In the genomic region with DNA sequence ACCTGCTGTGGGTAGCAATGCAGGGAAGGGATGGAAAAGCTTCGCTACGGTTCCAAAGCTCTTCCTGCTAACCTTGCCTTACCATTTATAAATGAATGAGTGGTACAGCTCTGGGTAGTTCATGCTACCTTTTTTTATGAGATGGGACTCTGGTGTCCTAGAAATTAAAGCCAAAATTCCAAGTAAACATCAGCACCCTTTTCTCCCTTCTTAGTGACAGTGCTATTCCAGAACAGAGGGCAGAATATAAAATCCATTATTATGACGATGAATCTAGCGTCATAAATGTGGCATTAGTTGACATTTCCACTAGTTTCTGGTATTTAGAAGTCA, we compare ENCODE assay signal across 9 cellular contexts. TPM values are rescaled to one million over a fixed set of nuclear protein-coding genes. Genes with fewer than 3 reads are reported as not detected.
DNase-seq lines count a peak whose midpoint lies in the region; ATAC-seq and TF ChIP-seq lines count a peak whose summit lies in the region.
"Had no signal": no experiment of that assay in that cellular context is flagged by ENCODE, and none has a peak within 500 bp of the region (broad histone marks: within the 10 kb centered on the region; RNA-seq: fewer than 3 reads in every experiment).

No MANE protein-coding gene starts in this region.

- peak overlapping the region; percentile 88 to 94 for H3K4me3 Mint-ChIP-seq in CD14-positive monocyte

- peaks cover 0 to 5% (median 0%) of the 10 kb centered on the region in 7 donors for H3K9me3 Mint-ChIP-seq in CD14-positive monocyte

- no peaks in the 10 kb centered on the region for H3K9me3 ChIP-seq in effector memory CD4-positive, alpha-beta T cell (ENCODE audit: control insufficient read depth, low read length)
- H3K9me3 ChIP-seq in osteoblast (ENCODE audit: low read depth, low read length): no peaks in the 10 kb centered on the region

- peaks cover 5% of the 10 kb centered on the region for H3K4me1 ChIP-seq in effector memory CD4-positive, alpha-beta T cell (ENCODE audit: control insufficient read depth, insufficient read depth, low read length, poor library complexity, severe bottlenecking)
- H3K4me1 ChIP-seq in osteoblast (ENCODE audit: insufficient read depth, low read length): peaks cover 5% of the 10 kb centered on the region

- H3K36me3 ChIP-seq in effector memory CD4-positive, alpha-beta T cell (ENCODE audit: control insufficient read depth, insufficient read depth, low read length): peaks cover 12% of the 10 kb centered on the region
- no peaks in the 10 kb centered on the region for H3K36me3 ChIP-seq in osteoblast (ENCODE audit: insufficient read depth, low read length)

- peaks cover 6% of the 10 kb centered on the region for H3K79me2 ChIP-seq in osteoblast (ENCODE audit: insufficient read depth, low read length)

- no peak overlapping the region for H3K27ac Mint-ChIP-seq in CD14-positive monocyte

- no peaks in the 10 kb centered on the region for H3K27me3 ChIP-seq in effector memory CD4-positive, alpha-beta T cell (replicated peaks; ENCODE audit: control insufficient read depth, insufficient read depth, low read length, poor library complexity, severe bottlenecking)
- no peaks in the 10 kb centered on the region for H3K27me3 ChIP-seq in osteoblast (ENCODE audit: insufficient read depth, low read length)

- H3K4me1 Mint-ChIP-seq in CD14-positive monocyte: peaks cover 16% of the 10 kb centered on the region

- DNase-seq in CD14-positive monocyte (ENCODE audit: low spot score) (no peak), NB4 (ENCODE audit: low read depth) (no peak), osteoblast (ENCODE audit: insufficient read length, low spot score, missing footprints) (no peak), COLO668 (lab: John Stamatoyannopoulos, UW; ENCODE audit: unreplicated experiment) (no peak), NCI-H226 (no peak), glomerular visceral epithelial cell (ENCODE audit: extremely low spot score) (no peak)
- no peak for DNase-seq in effector memory CD4-positive, alpha-beta T cell

- H3K27ac ChIP-seq in effector memory CD4-positive, alpha-beta T cell (ENCODE audit: insufficient read depth, low read length, poor library complexity, severe bottlenecking): no peak overlapping the region
- H3K27ac ChIP-seq in osteoblast (ENCODE audit: low read depth, low read length): no peak overlapping the region

- TF ChIP-seq POLR2A in NB4 (IDR thresholded peaks at IDR 0.05; ENCODE audit: extremely low read depth, insufficient read length): no peak

- ATAC-seq in GM21737 (IDR thresholded peaks at IDR 0.05; ENCODE audit: unreplicated experiment): no peak

- peak overlapping the region; percentile 69 for H3K4me2 ChIP-seq in osteoblast (ENCODE audit: insufficient read depth, low read length)

- peaks cover 0 to 4% (median 0%) of the 10 kb centered on the region in 3 donors for H3K27me3 Mint-ChIP-seq in CD14-positive monocyte (ENCODE audit: low read depth in 3 of 3)

- peak; percentile 28 for TF ChIP-seq CTCF in CD14-positive monocyte (IDR thresholded peaks at IDR 0.05)
- TF ChIP-seq CTCF in NB4 (IDR thresholded peaks at IDR 0.05; ENCODE audit: low read depth, low read length): no peak
- TF ChIP-seq CTCF in osteoblast (IDR thresholded peaks at IDR 0.05; ENCODE audit: extremely low read depth, low read depth, low read length): no peak

- peak overlapping the region; percentile 75 for H2AFZ ChIP-seq in osteoblast (ENCODE audit: low read length)

- H3K4me3 ChIP-seq in NB4 (ENCODE audit: low read depth, low read length) (peak overlapping the region; percentile 34), osteoblast (ENCODE audit: insufficient read depth, low read length) (peak overlapping the region; percentile 91)
- H3K4me3 ChIP-seq in effector memory CD4-positive, alpha-beta T cell (ENCODE audit: insufficient read depth, low read depth, low read length, poor library complexity, severe bottlenecking): peak overlapping the region; percentile 98

- H3K36me3 Mint-ChIP-seq in CD14-positive monocyte: no peaks in the 10 kb centered on the region

- intact Hi-C loops in CD14-positive monocyte (cut with micrococcal nuclease): no loop called here

- H4K20me1 ChIP-seq in osteoblast (ENCODE audit: insufficient read depth, low read length): no peaks in the 10 kb centered on the region

RNA-seq across cellular contexts. Expression of a gene that starts 0.4 kb away (rescaled TPM):
- 1 to 10 TPM; 2.6 to 3.1 TPM for polyA plus RNA-seq in CD14-positive monocyte
- total RNA-seq in osteoblast: 1.8 and 2.9 TPM in 2 replicates

RNA-seq across cellular contexts. Expression of a gene that starts 30.2 kb away (rescaled TPM):
- polyA plus RNA-seq in CD14-positive monocyte: not detected
- not detected in 2 replicates for total RNA-seq in osteoblast
- total RNA-seq: subcutaneous adipose tissue had no signal

Comparison
In these comparisons a context has a peak if more than half of its experiments do, and no peak if none do; other contexts are left out.
1. H3K4me3 ChIP-seq: peak in every context shown above with its lines; median percentile 98 in effector memory CD4-positive, alpha-beta T cell; 91 in osteoblast; 34 in NB4.